ENCODE assay signal across 11 cellular contexts in the genomic region with DNA sequence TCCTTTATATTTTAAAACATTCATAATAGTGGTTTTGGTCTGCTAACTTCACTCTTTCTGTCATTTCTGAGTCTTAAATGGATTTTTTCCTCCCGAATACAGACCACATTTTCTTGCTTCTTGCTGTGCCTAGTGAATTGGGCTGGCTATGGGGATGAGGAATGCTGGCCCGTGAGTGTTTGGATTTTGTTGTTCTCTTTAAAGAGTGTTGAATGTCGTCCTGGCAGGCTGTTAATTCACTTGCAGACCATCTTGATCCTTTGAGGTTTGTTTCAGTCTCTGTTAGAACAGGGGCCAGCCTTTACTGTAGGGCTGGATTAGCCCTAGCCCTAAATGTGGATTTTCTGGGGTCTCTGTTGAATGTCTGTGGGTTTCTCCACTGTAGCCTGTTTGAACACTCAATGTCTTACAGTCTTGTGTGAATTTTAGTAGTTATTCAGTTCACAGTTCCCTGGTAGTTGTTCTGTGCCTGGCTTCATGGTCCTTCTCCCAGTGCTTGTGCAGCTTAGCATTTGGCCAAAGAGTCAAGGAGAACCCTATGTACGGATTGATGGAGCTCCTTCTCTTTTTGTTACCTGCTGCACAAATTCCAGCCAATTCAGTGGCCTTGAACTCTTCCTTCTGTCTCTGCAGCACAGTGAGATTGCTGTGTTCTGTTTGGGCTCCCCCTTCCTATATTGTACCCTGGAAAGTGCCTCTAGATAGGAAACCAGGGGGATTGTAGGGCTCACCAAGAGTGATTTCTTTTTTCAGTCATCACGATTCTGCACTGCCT.
DNase-seq lines count a peak whose midpoint lies in the region; ATAC-seq and TF ChIP-seq lines count a peak whose summit lies in the region.
"Had no signal": no experiment of that assay in that cellular context is flagged by ENCODE, and none has a peak within 500 bp of the region (broad histone marks: within the 10 kb centered on the region; RNA-seq: fewer than 3 reads in every experiment).

No MANE protein-coding gene starts in this region.

- H3K27me3 ChIP-seq in A673 (replicated peaks; ENCODE audit: insufficient read depth, low read depth, low read length, poor library complexity): no peaks in the 10 kb centered on the region
- H3K27me3 ChIP-seq: ascending aorta had no signal

- peak overlapping the region; percentile 26 for H3K27ac ChIP-seq in A673 (ENCODE audit: low read depth, low read length, poor library complexity, severe bottlenecking)
- H3K27ac ChIP-seq: WERI-Rb-1 had no signal

- H3K9me3 ChIP-seq in A673 (ENCODE audit: low read depth, low read length, poor library complexity, severe bottlenecking): no peaks in the 10 kb centered on the region
- H3K9me3 ChIP-seq: ascending aorta had no signal

- intact Hi-C loops in A673 (cut with micrococcal nuclease; ENCODE audit: unreplicated experiment) (loop anchor here (5.0 kb wide), 1 partner anchor 95 kb away; the partner anchor contains the start of gene DYRK1A), left colon (cut with DNase I, micrococcal nuclease) (no loop called here)

- ATAC-seq in WTC11 (peak; percentile 38), left colon (peak; percentile 17), HG03342 (IDR thresholded peaks at IDR 0.05; ENCODE audit: unreplicated experiment) (no peak), GM21390 (IDR thresholded peaks at IDR 0.05; ENCODE audit: unreplicated experiment) (no peak)

- peaks cover 6% of the 10 kb centered on the region; the same call in 1 of the 2 replicates for H3K36me3 Mint-ChIP-seq in WTC11

- H3K27me3 Mint-ChIP-seq in WTC11 (ENCODE audit: low read depth): no peaks in the 10 kb centered on the region

- H3K4me3 ChIP-seq in A673 (ENCODE audit: low read depth, low read length, poor library complexity, severe bottlenecking): no peak overlapping the region

- POLR2A ChIA-PET in A673 (lab: Charles Lee; ENCODE audit: low non-redundant PET) (no interaction called here), WTC11 (lab: Charles Lee) (no interaction called here)

- peaks cover 61% of the 10 kb centered on the region for H3K4me1 Mint-ChIP-seq in WTC11

- DNase-seq in A673 (ENCODE audit: low spot score) (no peak), ELF-1 (ENCODE audit: low read depth, low spot score) (peak; percentile 32), WTC11 (ENCODE audit: low spot score) (no peak), left colon (no peak), GM19240 (ENCODE audit: insufficient read length, low spot score) (no peak), NCI-H2171 (lab: John Stamatoyannopoulos, UW) (no peak)
- DNase-seq: stimulated activated CD4-positive, alpha-beta T cell treated with anti-CD3 and anti-CD28 coated beads, Interleukin-12 subunit alpha, Interleukin-12 subunit beta, amount 100 ng/mL, for 4 hours had no signal

- peaks cover 38% of the 10 kb centered on the region for H3K4me1 ChIP-seq in A673 (ENCODE audit: insufficient read depth, low read length, poor library complexity, severe bottlenecking)

- TF ChIP-seq CTCF in A673 (conservative IDR thresholded peaks at IDR 0.05; ENCODE audit: low read depth, low read length) (no peak), WTC11 (IDR thresholded peaks at IDR 0.05) (no peak)

- CTCF ChIA-PET in A673 (lab: Charles Lee): interaction anchor here (1.1 kb wide), 1 partner anchor 28 kb away, joined by 3 read pairs; no protein-coding TSS in a partner anchor
- CTCF ChIA-PET in WTC11 (lab: Charles Lee): interaction anchor here (0.6 to 1.8 kb wide), 9 partner anchors 13 to 1237 kb away, joined by 3 to 6 read pairs (median 3); no protein-coding TSS in a partner anchor

- no peaks in the 10 kb centered on the region for H3K36me3 ChIP-seq in A673 (ENCODE audit: insufficient read depth, low read length, poor library complexity, severe bottlenecking)
- H3K36me3 ChIP-seq: ascending aorta had no signal

- BruUV-seq in A673 (replicated peaks; lab: Mats Ljungman, UMichigan): no TSS peak

- no peaks in the 10 kb centered on the region for H3K9me3 Mint-ChIP-seq in WTC11

- H3K4me3 Mint-ChIP-seq in WTC11: peak overlapping the region; percentile 12; the same call in 1 of the 2 replicates

- peak overlapping the region; percentile 86 for H3K27ac Mint-ChIP-seq in WTC11

TF ChIP-seq in WTC11, 78 proteins besides CTCF, POLR2A, EP300 and RAD21 (continues in another document):
- TF ChIP-seq, protein P1, sequence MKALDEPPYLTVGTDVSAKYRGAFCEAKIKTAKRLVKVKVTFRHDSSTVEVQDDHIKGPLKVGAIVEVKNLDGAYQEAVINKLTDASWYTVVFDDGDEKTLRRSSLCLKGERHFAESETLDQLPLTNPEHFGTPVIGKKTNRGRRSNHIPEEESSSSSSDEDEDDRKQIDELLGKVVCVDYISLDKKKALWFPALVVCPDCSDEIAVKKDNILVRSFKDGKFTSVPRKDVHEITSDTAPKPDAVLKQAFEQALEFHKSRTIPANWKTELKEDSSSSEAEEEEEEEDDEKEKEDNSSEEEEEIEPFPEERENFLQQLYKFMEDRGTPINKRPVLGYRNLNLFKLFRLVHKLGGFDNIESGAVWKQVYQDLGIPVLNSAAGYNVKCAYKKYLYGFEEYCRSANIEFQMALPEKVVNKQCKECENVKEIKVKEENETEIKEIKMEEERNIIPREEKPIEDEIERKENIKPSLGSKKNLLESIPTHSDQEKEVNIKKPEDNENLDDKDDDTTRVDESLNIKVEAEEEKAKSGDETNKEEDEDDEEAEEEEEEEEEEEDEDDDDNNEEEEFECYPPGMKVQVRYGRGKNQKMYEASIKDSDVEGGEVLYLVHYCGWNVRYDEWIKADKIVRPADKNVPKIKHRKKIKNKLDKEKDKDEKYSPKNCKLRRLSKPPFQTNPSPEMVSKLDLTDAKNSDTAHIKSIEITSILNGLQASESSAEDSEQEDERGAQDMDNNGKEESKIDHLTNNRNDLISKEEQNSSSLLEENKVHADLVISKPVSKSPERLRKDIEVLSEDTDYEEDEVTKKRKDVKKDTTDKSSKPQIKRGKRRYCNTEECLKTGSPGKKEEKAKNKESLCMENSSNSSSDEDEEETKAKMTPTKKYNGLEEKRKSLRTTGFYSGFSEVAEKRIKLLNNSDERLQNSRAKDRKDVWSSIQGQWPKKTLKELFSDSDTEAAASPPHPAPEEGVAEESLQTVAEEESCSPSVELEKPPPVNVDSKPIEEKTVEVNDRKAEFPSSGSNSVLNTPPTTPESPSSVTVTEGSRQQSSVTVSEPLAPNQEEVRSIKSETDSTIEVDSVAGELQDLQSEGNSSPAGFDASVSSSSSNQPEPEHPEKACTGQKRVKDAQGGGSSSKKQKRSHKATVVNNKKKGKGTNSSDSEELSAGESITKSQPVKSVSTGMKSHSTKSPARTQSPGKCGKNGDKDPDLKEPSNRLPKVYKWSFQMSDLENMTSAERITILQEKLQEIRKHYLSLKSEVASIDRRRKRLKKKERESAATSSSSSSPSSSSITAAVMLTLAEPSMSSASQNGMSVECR (CRISPR knock-in tag; IDR thresholded peaks at IDR 0.05; ENCODE audit: borderline replicate concordance): no peak
- no peak for TF ChIP-seq FOXJ3 (CRISPR knock-in tag; IDR thresholded peaks at IDR 0.05; ENCODE audit: borderline replicate concordance)
- no peak for TF ChIP-seq RORB (CRISPR knock-in tag; IDR thresholded peaks at IDR 0.05)
- TF ChIP-seq, protein P2, sequence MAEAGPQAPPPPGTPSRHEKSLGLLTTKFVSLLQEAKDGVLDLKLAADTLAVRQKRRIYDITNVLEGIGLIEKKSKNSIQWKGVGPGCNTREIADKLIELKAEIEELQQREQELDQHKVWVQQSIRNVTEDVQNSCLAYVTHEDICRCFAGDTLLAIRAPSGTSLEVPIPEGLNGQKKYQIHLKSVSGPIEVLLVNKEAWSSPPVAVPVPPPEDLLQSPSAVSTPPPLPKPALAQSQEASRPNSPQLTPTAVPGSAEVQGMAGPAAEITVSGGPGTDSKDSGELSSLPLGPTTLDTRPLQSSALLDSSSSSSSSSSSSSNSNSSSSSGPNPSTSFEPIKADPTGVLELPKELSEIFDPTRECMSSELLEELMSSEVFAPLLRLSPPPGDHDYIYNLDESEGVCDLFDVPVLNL (CRISPR knock-in tag; IDR thresholded peaks at IDR 0.05; ENCODE audit: borderline replicate concordance, low read depth): no peak
- no peak for TF ChIP-seq FOXK1 (CRISPR knock-in tag; IDR thresholded peaks at IDR 0.05)
- TF ChIP-seq ZNF219 (CRISPR knock-in tag; IDR thresholded peaks at IDR 0.05; ENCODE audit: borderline replicate concordance): no peak
- TF ChIP-seq, protein P3, sequence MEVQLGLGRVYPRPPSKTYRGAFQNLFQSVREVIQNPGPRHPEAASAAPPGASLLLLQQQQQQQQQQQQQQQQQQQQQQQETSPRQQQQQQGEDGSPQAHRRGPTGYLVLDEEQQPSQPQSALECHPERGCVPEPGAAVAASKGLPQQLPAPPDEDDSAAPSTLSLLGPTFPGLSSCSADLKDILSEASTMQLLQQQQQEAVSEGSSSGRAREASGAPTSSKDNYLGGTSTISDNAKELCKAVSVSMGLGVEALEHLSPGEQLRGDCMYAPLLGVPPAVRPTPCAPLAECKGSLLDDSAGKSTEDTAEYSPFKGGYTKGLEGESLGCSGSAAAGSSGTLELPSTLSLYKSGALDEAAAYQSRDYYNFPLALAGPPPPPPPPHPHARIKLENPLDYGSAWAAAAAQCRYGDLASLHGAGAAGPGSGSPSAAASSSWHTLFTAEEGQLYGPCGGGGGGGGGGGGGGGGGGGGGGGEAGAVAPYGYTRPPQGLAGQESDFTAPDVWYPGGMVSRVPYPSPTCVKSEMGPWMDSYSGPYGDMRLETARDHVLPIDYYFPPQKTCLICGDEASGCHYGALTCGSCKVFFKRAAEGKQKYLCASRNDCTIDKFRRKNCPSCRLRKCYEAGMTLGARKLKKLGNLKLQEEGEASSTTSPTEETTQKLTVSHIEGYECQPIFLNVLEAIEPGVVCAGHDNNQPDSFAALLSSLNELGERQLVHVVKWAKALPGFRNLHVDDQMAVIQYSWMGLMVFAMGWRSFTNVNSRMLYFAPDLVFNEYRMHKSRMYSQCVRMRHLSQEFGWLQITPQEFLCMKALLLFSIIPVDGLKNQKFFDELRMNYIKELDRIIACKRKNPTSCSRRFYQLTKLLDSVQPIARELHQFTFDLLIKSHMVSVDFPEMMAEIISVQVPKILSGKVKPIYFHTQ (CRISPR knock-in tag; IDR thresholded peaks at IDR 0.05): no peak
- no peak for TF ChIP-seq PRRX2 (CRISPR knock-in tag; IDR thresholded peaks at IDR 0.05)
- no peak for TF ChIP-seq ZNF263 (CRISPR knock-in tag; IDR thresholded peaks at IDR 0.05; ENCODE audit: low read depth)
- no peak for TF ChIP-seq MYBL2 (CRISPR knock-in tag; IDR thresholded peaks at IDR 0.05)
- no peak for TF ChIP-seq ERG (CRISPR knock-in tag; IDR thresholded peaks at IDR 0.05)

Comparison
In these comparisons a context has a peak if more than half of its experiments do, and no peak if none do; other contexts are left out.
1. ATAC-seq: peak in WTC11 (single experiment) and left colon (single experiment); none in HG03342 (single experiment) and GM21390 (single experiment).